ENCODE assay signal across 23 cellular contexts in the genomic region with DNA sequence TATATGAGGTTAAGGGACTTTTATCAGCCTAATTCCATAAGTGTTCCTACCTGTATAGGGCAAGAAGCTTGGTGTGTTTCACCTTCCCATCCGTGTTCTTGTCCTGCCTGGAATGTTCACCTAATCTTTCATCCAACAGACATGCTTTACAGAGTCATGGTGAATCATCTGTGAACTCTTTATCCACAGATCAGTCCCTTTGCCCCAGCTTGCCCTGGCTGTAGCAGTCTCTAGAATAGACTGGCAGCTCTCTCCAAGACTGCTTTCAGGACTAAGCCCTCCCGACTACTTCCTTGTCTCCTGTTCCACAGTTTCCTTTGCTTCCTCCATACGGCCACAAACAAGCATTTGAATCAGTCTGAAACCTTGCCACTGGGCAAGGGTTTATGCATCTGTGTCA.
A peak's percentile ranks its signal among the peaks of the same experiment; 100 is the strongest.
DNase-seq lines count a peak whose midpoint lies in the region; ATAC-seq and TF ChIP-seq lines count a peak whose summit lies in the region.
"Had no signal": no experiment of that assay in that cellular context is flagged by ENCODE, and none has a peak within 500 bp of the region (broad histone marks: within the 10 kb centered on the region; RNA-seq: fewer than 3 reads in every experiment).

No MANE protein-coding gene starts in this region.

- H3K4me3 ChIP-seq in prostate gland = no peak overlapping the region
- H3K4me3 ChIP-seq: dorsolateral prefrontal cortex, right lobe of liver, uterus had no signal

- intact Hi-C loops in head of caudate nucleus (cut with DNase I) (no loop called here), prostate gland (cut with DNase I) (no loop called here)

- H3K9me3 ChIP-seq in prostate gland = no peaks in the 10 kb centered on the region
- H3K9me3 ChIP-seq: right lobe of liver, uterus had no signal

- CTCF ChIA-PET in RWPE1 (lab: Yijun Ruan, JAX) = no interaction called here

- DNase-seq in A172 (ENCODE audit: low spot score) (peak; percentile 7), HCEC 1CT (peak; percentile 6), RWPE1 (ENCODE audit: low spot score) (peak; percentile 71), head of caudate nucleus (no peak), T1000 (lab: John Stamatoyannopoulos, UW) (no peak), T-helper 2 cell (no peak), prostate gland (ENCODE audit: low spot score) (no peak)
- DNase-seq: activated CD4-positive, alpha-beta memory T cell treated with anti-CD3 and anti-CD28 coated beads for 36 hours; activated naive CD8-positive, alpha-beta T cell treated with anti-CD3 and anti-CD28 coated beads for 36 hours; activated T-cell treated with anti-CD3 and anti-CD28 coated beads, Interleukin-2, amount 50 U/mL, for 48 hours; CD4-positive, CD25-positive, alpha-beta regulatory T cell; dorsolateral prefrontal cortex; H9; midbrain; NCI-H2081; NCI-H526 treated with DMSO at 0.1 percent for 48 hours; right lobe of liver; stimulated activated CD4-positive, alpha-beta T cell treated with anti-CD3 and anti-CD28 coated beads, Interleukin-2, amount 100 ng/mL, for 24 hours; SW 1271; uterus had no signal

- H3K27ac ChIP-seq in RWPE1 (peak overlapping the region; percentile 33; the same call in 1 of the 2 replicates), prostate gland (no peak overlapping the region)
- H3K27ac ChIP-seq: dorsolateral prefrontal cortex, right lobe of liver, uterus, VCaP had no signal

- H3K27me3 ChIP-seq in prostate gland (replicated peaks; ENCODE audit: insufficient read depth) = no peaks in the 10 kb centered on the region
- H3K27me3 ChIP-seq: dorsolateral prefrontal cortex, right lobe of liver, uterus had no signal

- H3K4me1 ChIP-seq in prostate gland (replicated peaks) = no peaks in the 10 kb centered on the region
- H3K4me1 ChIP-seq: right lobe of liver, uterus had no signal

- 51% methylated on average over 3 of the region's 3 CpGs for WGBS in prostate gland

- TF ChIP-seq CTCF in RWPE1 (conservative IDR thresholded peaks at IDR 0.05; ENCODE audit: low read depth) (no peak), prostate gland (IDR thresholded peaks at IDR 0.05) (no peak)

- no peak for TF ChIP-seq POLR2A in prostate gland (IDR thresholded peaks at IDR 0.05)

- H3K36me3 ChIP-seq in prostate gland = no peaks in the 10 kb centered on the region
- H3K36me3 ChIP-seq: right lobe of liver, uterus had no signal

- POLR2A ChIA-PET in RWPE1 (lab: Yijun Ruan, JAX; ENCODE audit: low non-redundant PET) = no interaction called here

- ATAC-seq in esophagus mucosa = peak; percentile 98
- ATAC-seq: Panc1, right lobe of liver had no signal

Comparison
In these comparisons a context has a peak if more than half of its experiments do, and no peak if none do; other contexts are left out.
1. DNase-seq: peak in A172 (single experiment), HCEC 1CT (single experiment) and RWPE1 (single experiment); none in head of caudate nucleus (0 of 42), T1000 (single experiment), T-helper 2 cell (0 of 5) and prostate gland (single experiment).